In genomic region chr3:136861890-136862610, GRCh38 we compare ENCODE assay signal across 8 cellular contexts. TPM values are rescaled to one million over a fixed set of nuclear protein-coding genes. Genes with fewer than 3 reads are reported as not detected.
DNase-seq lines count a peak whose midpoint lies in the region; ATAC-seq, FAIRE-seq and TF ChIP-seq lines count a peak whose summit lies in the region.

NCK1 (plus strand) TSS chr3:136862208; CDS start chr3:136928002, 65,794 bp downstream.

- H2AFZ ChIP-seq in OCI-LY7 (ENCODE audit: low read length), result peak within 1 kb of the TSS; percentile 86
- H2AFZ ChIP-seq in endothelial cell of umbilical vein (ENCODE audit: low read depth, low read length), result peak within 1 kb of the TSS; percentile 92

- no peaks in the 10 kb centered on the region for H3K9me1 ChIP-seq in endothelial cell of umbilical vein (replicated peaks; ENCODE audit: control insufficient read depth, extremely low read depth, insufficient read depth, low read length)

- ATAC-seq in GM21526 (IDR thresholded peaks at IDR 0.05; ENCODE audit: low FRiP score, unreplicated experiment), result peak; percentile 97

- H3K9me3 ChIP-seq in OCI-LY7 (ENCODE audit: low read length) (peaks cover 7% of the 10 kb centered on the region; the same call in 1 of the 2 replicates), endothelial cell of umbilical vein (replicated peaks; ENCODE audit: control insufficient read depth, insufficient read depth, low read length) (no peaks in the 10 kb centered on the region)

- H3K4me3 ChIP-seq in OCI-LY7 (ENCODE audit: low read depth, low read length, poor library complexity, severe bottlenecking) (peak within 1 kb of the TSS; percentile 84), endothelial cell of umbilical vein (replicated peaks in 1 of 3; ENCODE audit: insufficient read depth in 1 of 3, low read depth in 1 of 3, low read length in 3 of 3) (peak within 1 kb of the TSS; percentile 81 to 96 (median 95))

- BruUV-seq in OCI-LY7 (replicated peaks; lab: Mats Ljungman, UMichigan) (no TSS peak), endothelial cell of umbilical vein (replicated peaks; lab: Mats Ljungman, UMichigan) (no TSS peak)

- peak; percentile 93 for FAIRE-seq in endothelial cell of umbilical vein (lab: Jason Lieb, UNC)

- H3K4me2 ChIP-seq in OCI-LY7 (ENCODE audit: low read length) (peak within 1 kb of the TSS; percentile 100), endothelial cell of umbilical vein (ENCODE audit: insufficient read depth, low read length) (peak within 1 kb of the TSS; percentile 97)

- H4K20me1 ChIP-seq in OCI-LY7 (ENCODE audit: insufficient read depth, low read length) (peaks cover 8% of the 10 kb centered on the region), endothelial cell of umbilical vein (replicated peaks; ENCODE audit: control insufficient read depth, extremely low read depth, insufficient read depth, low read length) (no peaks in the 10 kb centered on the region)

- H3K79me2 ChIP-seq in OCI-LY7 (ENCODE audit: insufficient read depth, low read depth, low read length) (peaks cover 65% of the 10 kb centered on the region), endothelial cell of umbilical vein (ENCODE audit: control insufficient read depth, insufficient read depth, low read length) (peaks cover 50% of the 10 kb centered on the region)

- dilution Hi-C loops in endothelial cell of umbilical vein (cut with MboI; ENCODE audit: extremely low pct_ligation_motif_present, low sequenced_read_pairs), result no loop called here

- H3K4me1 ChIP-seq in OCI-LY7 (ENCODE audit: insufficient read depth, low read length, poor library complexity, severe bottlenecking) (peaks cover 43% of the 10 kb centered on the region), endothelial cell of umbilical vein (ENCODE audit: control insufficient read depth, extremely low read depth, insufficient read depth, low read length) (peaks cover 13% of the 10 kb centered on the region)

- POLR2A ChIA-PET in OCI-LY7 (lab: Charles Lee), result interaction anchor here (0.5 to 3.6 kb wide), 29 partner anchors 9 to 674 kb away, joined by 3 to 35 read pairs (median 4); partner anchors contain the start of genes IL20RB, MSL2 and STAG1
- POLR2A ChIA-PET in endothelial cell of umbilical vein (lab: Charles Lee), result interaction anchor here (0.5 to 1.8 kb wide), 16 partner anchors 10 to 110 kb away, joined by 3 to 16 read pairs (median 4); partner anchors contain the start of genes SLC35G2 and STAG1

- no peaks in the 10 kb centered on the region for H3K27me3 ChIP-seq in endothelial cell of umbilical vein (ENCODE audit: control insufficient read depth in 2 of 2, insufficient read depth in 2 of 2, low read length in 2 of 2)

- H3K27ac ChIP-seq in OCI-LY7 (ENCODE audit: low read depth, low read length, poor library complexity, severe bottlenecking) (peak within 1 kb of the TSS; percentile 91), endothelial cell of umbilical vein (ENCODE audit: insufficient read depth, low read depth, low read length) (peak within 1 kb of the TSS; percentile 83)

- TF ChIP-seq POLR2A in endothelial cell of umbilical vein (IDR thresholded peaks at IDR 0.05; ENCODE audit: low read depth, low read length), result peak; percentile 91

- peak within 1 kb of the TSS; percentile 69 for H3K9ac ChIP-seq in endothelial cell of umbilical vein (replicated peaks; ENCODE audit: extremely low read depth, insufficient read depth, low read length)

- peak; percentile 95 for DNase-seq in DMS114 treated with DMSO at 0.1 percent for 48 hours (lab: John Stamatoyannopoulos, UW; ENCODE audit: unreplicated experiment)
- peak; percentile 91 for DNase-seq in HuH-7.5 (ENCODE audit: low spot score)
- DNase-seq in OCI-LY7 (ENCODE audit: low spot score), result peak; percentile 98
- peak; percentile 97 for DNase-seq in activated T-cell treated with anti-CD3 and anti-CD28 coated beads for 1 hour (ENCODE audit: low read depth)
- peak; percentile 99 for DNase-seq in endothelial cell of umbilical vein (ENCODE audit: low read depth, low spot score)
- peak; percentile 94 for DNase-seq in middle frontal gyrus (ENCODE audit: extremely low spot score, low spot score)
- peak; percentile 94 to 97 for DNase-seq in stimulated activated CD8-positive, alpha-beta memory T cell treated with anti-CD3 and anti-CD28 coated beads, Interleukin-2, amount 100 ng/mL, for 48 hours (ENCODE audit: low read depth in 2 of 2)

- H3K9me2 ChIP-seq in OCI-LY7 (ENCODE audit: insufficient read depth, low read length), result no peaks in the 10 kb centered on the region

- CTCF ChIA-PET in OCI-LY7 (lab: Charles Lee; ENCODE audit: unreplicated experiment) (interaction anchor here (0.6 to 1.6 kb wide), 4 partner anchors 22 to 891 kb away, joined by 3 to 7 read pairs (median 4); partner anchors contain the start of genes PCCB and STAG1), endothelial cell of umbilical vein (lab: Charles Lee) (interaction anchor here (0.6 to 6.1 kb wide), 25 partner anchors 8 to 787 kb away, joined by 3 to 62 read pairs (median 4); partner anchors contain the start of genes SLC35G2 and STAG1)

- intact Hi-C loops in OCI-LY7 (cut with micrococcal nuclease; ENCODE audit: unreplicated experiment) (loop anchor here (1.0 to 10.0 kb wide), 7 partner anchors 22 to 787 kb away; partner anchors contain the start of genes MSL2 and STAG1), endothelial cell of umbilical vein (cut with micrococcal nuclease) (loop anchor here (1.0 to 5.0 kb wide), 10 partner anchors 23 to 152 kb away; partner anchors contain the start of gene STAG1)

- peak; percentile 63 for TF ChIP-seq CTCF in OCI-LY7 (conservative IDR thresholded peaks at IDR 0.05; ENCODE audit: low read length)
- peak in 1 of 2 donors; percentile 23 for TF ChIP-seq CTCF in endothelial cell of umbilical vein (IDR thresholded peaks at IDR 0.05; ENCODE audit: extremely low read depth in 1 of 2, insufficient read depth in 1 of 2, low read depth in 1 of 2, low read length in 2 of 2)

- peaks cover 29% of the 10 kb centered on the region for H3K36me3 ChIP-seq in OCI-LY7 (ENCODE audit: insufficient read depth, low read length)
- H3K36me3 ChIP-seq in endothelial cell of umbilical vein (ENCODE audit: control insufficient read depth in 2 of 2, extremely low read depth in 1 of 2, insufficient read depth in 2 of 2, low read length in 2 of 2), result no peaks in the 10 kb centered on the region

TF ChIP-seq in endothelial cell of umbilical vein, 7 proteins besides CTCF, POLR2A, EP300 and RAD21:
- TF ChIP-seq EZH2 (IDR thresholded peaks at IDR 0.05; ENCODE audit: borderline replicate concordance, low read depth, low read length, severe bottlenecking) (no peak), POLR2AphosphoS5 (IDR thresholded peaks at IDR 0.05; ENCODE audit: insufficient read depth, low read depth, low read length) (peak; percentile 90), JUN (IDR thresholded peaks at IDR 0.05; ENCODE audit: borderline replicate concordance, insufficient read depth, insufficient read length, low read depth) (no peak), MYC (IDR thresholded peaks at IDR 0.05; ENCODE audit: low read depth, low read length) (no peak), GATA2 (IDR thresholded peaks at IDR 0.05; ENCODE audit: insufficient read depth, insufficient read length, low read depth, low read length) (no peak), MAX (IDR thresholded peaks at IDR 0.05; ENCODE audit: insufficient read depth, insufficient read length) (no peak)
TF ChIP-seq in endothelial cell of umbilical vein: peak in this region for 1.

RNA-seq across cellular contexts. Expression of gene NCK1, which starts in this region (rescaled TPM):
- 24.9 and 35.2 TPM in 2 replicates for total RNA-seq in OCI-LY7 (2014; rRNA removed; shearing (Covaris generic))
- total RNA-seq in OCI-LY7 (2022) (38.1 and 46.2 TPM in 2 replicates), endothelial cell of umbilical vein (45.1 and 52.2 TPM in 2 replicates)
- polyA plus RNA-seq in endothelial cell of umbilical vein, result 13.6 and 19.3 TPM in 2 replicates
- polyA plus RNA-seq in endothelial cell of umbilical vein (2011; cell fraction: cytosol; rRNA removed), result 38.4 and 41.2 TPM in 2 replicates
- 34.6 and 44.7 TPM in 2 replicates for polyA plus RNA-seq in endothelial cell of umbilical vein (2011; cell fraction: nucleus; rRNA removed)
- polyA plus RNA-seq in endothelial cell of umbilical vein (2012), result 40.2 and 49.7 TPM in 2 replicates
- polyA minus RNA-seq in endothelial cell of umbilical vein, result 38.0 and 39.3 TPM in 2 replicates
- 23.4 TPM for polyA minus RNA-seq in endothelial cell of umbilical vein (2011; cell fraction: cytosol; rRNA and poly(A)+ RNA removed)
- 62.4 and 73.0 TPM in 2 replicates for polyA minus RNA-seq in endothelial cell of umbilical vein (2011; cell fraction: nucleus; rRNA and poly(A)+ RNA removed)

Comparison
In these comparisons a context has a peak if more than half of its experiments do, and no peak if none do; other contexts are left out.
1. Peak in every context shown above with its lines: DNase-seq, ATAC-seq, H3K4me3 ChIP-seq and H3K27ac ChIP-seq.